Comparison of ENCODE assay signal across 1 cellular context in genomic region chr20:46350201-46350985, GRCh38.
TF ChIP-seq lines count a peak whose summit lies in the region.

No MANE protein-coding gene starts in this region.

TF ChIP-seq in K562, 482 proteins besides CTCF, POLR2A, EP300 and RAD21 (continued from another document):
- TF ChIP-seq ARID4B (CRISPR knock-in tag; IDR thresholded peaks at IDR 0.05) (no peak), RCOR1 (IDR thresholded peaks at IDR 0.05; ENCODE audit: borderline replicate concordance in 1 of 2, low read depth in 2 of 2, low read length in 2 of 2) (peak in 1 of 2 experiments; percentile 40; a peak in 1 of 4 replicates), C11orf30 (IDR thresholded peaks at IDR 0.05; ENCODE audit: low read depth) (peak; percentile 85), NFE2 (IDR thresholded peaks at IDR 0.05; ENCODE audit: low read depth) (peak; percentile 93), GABPB1 (CRISPR knock-in tag; IDR thresholded peaks at IDR 0.05) (0 out of 2 replicates have a peak, but pooled peaks have one; percentile 21), ATF1 (CRISPR knock-in tag; IDR thresholded peaks at IDR 0.05) (no peak), ATF1 (tag; IDR thresholded peaks at IDR 0.05) (peak; percentile 33), MAFG (tag; conservative IDR thresholded peaks at IDR 0.05) (peak; percentile 62), HNRNPLL (IDR thresholded peaks at IDR 0.05; ENCODE audit: low read depth, low read length, poor library complexity, severe bottlenecking) (peak; percentile 31), VEZF1 (CRISPR knock-in tag; IDR thresholded peaks at IDR 0.05) (peak; percentile 51), PTTG1 (tag; IDR thresholded peaks at IDR 0.05; ENCODE audit: low read depth) (no peak), PKNOX1 (IDR thresholded peaks at IDR 0.05) (peak; percentile 39; the same call in 1 of the 2 replicates), TAF1 (IDR thresholded peaks at IDR 0.05; ENCODE audit: control insufficient read depth, extremely low read depth, insufficient read depth, low read length, severe bottlenecking) (peak; percentile 54), SIX5 (IDR thresholded peaks at IDR 0.05; ENCODE audit: borderline replicate concordance in 1 of 2, insufficient read depth in 1 of 2, low read depth in 1 of 2, low read length in 2 of 2) (no peak), CTCFL (IDR thresholded peaks at IDR 0.05; ENCODE audit: borderline replicate concordance, insufficient read depth, low read depth, low read length, poor library complexity, severe bottlenecking) (no peak), POLR2G (IDR thresholded peaks at IDR 0.05; ENCODE audit: low read depth, low read length) (peak; percentile 60), MAFF (IDR thresholded peaks at IDR 0.05; ENCODE audit: low read length) (peak; percentile 65; the same call in 1 of the 2 replicates), FOS (IDR thresholded peaks at IDR 0.05; ENCODE audit: extremely low read depth, insufficient read length) (no peak), ATF3 (IDR thresholded peaks at IDR 0.05) (peak; percentile 49; the same call in 1 of the 2 replicates), ATF3 (CRISPR knock-in tag; conservative IDR thresholded peaks at IDR 0.05) (no peak), ZNF316 (IDR thresholded peaks at IDR 0.05) (peak; percentile 75), MAFK (IDR thresholded peaks at IDR 0.05; ENCODE audit: low read length) (peak; percentile 67; the same call in 1 of the 2 replicates), ZNF592 (IDR thresholded peaks at IDR 0.05) (peak; percentile 22; the same call in 1 of the 2 replicates), ZBTB7A (IDR thresholded peaks at IDR 0.05; ENCODE audit: borderline replicate concordance, control insufficient read depth, low read depth, low read length) (peak; percentile 33; the same call in 1 of the 2 replicates), PRDM10 (IDR thresholded peaks at IDR 0.05; ENCODE audit: partially characterized antibody) (peak; percentile 49), ZNF511 (CRISPR knock-in tag; IDR thresholded peaks at IDR 0.05) (no peak), NCOA4 (IDR thresholded peaks at IDR 0.05; ENCODE audit: partially characterized antibody) (no peak), CREB1 (IDR thresholded peaks at IDR 0.05) (peak; percentile 44; the same call in 1 of the 2 replicates), CREB1 (CRISPR knock-in tag; IDR thresholded peaks at IDR 0.05) (0 out of 2 replicates have a peak, but pooled peaks have one; percentile 21), MAZ (CRISPR knock-in tag; conservative IDR thresholded peaks at IDR 0.05 in 1 of 2, IDR thresholded peaks at IDR 0.05 in 1 of 2) (peak in 1 of 2 experiments; percentile 50; a peak in 1 of 4 replicates), FOSL1 (tag; conservative IDR thresholded peaks at IDR 0.05) (peak; percentile 47; the same call in 1 of the 2 replicates), ARID2 (IDR thresholded peaks at IDR 0.05) (no peak), CREM (IDR thresholded peaks at IDR 0.05; ENCODE audit: low read depth) (peak; percentile 70)
TF ChIP-seq in K562: peak in this region for 25.
